23 cellular contexts compared by ENCODE assay signal in genomic region chrX:24471808-24472207, GRCh38. TPM values are rescaled to one million over a fixed set of nuclear protein-coding genes. Genes with fewer than 3 reads are reported as not detected.
DNase-seq lines count a peak whose midpoint lies in the region; ATAC-seq, FAIRE-seq and TF ChIP-seq lines count a peak whose summit lies in the region.
"Had no signal": no experiment of that assay in that cellular context is flagged by ENCODE, and none has a peak within 500 bp of the region (broad histone marks: within the 10 kb centered on the region; RNA-seq: fewer than 3 reads in every experiment).

No MANE protein-coding gene starts in this region.

- H3K27ac Mint-ChIP-seq in activated naive CD4-positive, alpha-beta T cell treated with anti-CD3 and anti-CD28 coated beads for 36 hours: no peak overlapping the region
- H3K27ac Mint-ChIP-seq in activated T-helper 2 cell treated with anti-CD3 and anti-CD28 coated beads, Interferon-gamma antibody, Interleukin-2, Interleukin-4, amounts not matched to agents 10 μg/mL and 5 μg/mL and 100 μg/mL, durations not matched to agents 14 hours and 24 hours and 36 hours: peak overlapping the region; percentile 58
- H3K27ac Mint-ChIP-seq in stimulated activated effector memory CD8-positive, alpha-beta T cell treated with anti-CD3 and anti-CD28 coated beads, Interleukin-12 subunit alpha, Interleukin-12 subunit beta, amount 100 ng/mL, for 72 hours: peak overlapping the region; percentile 6
- H3K27ac Mint-ChIP-seq: nephron progenitor cell; stimulated activated naive B cell treated with anti-CD40 and anti-IgM and Interleukin-4, amounts not matched to agents 10 μg/mL and 1 μg/mL and 100 μg/mL, for 72 hours had no signal

- H3K4me3 ChIP-seq in A673 (ENCODE audit: low read depth, low read length, poor library complexity, severe bottlenecking): no peak overlapping the region
- H3K4me3 ChIP-seq: adrenal gland, tibial nerve had no signal

- peak overlapping the region; percentile 53 for H3K4me3 Mint-ChIP-seq in activated naive CD4-positive, alpha-beta T cell treated with anti-CD3 and anti-CD28 coated beads for 36 hours
- peak overlapping the region; percentile 27 for H3K4me3 Mint-ChIP-seq in activated T-helper 2 cell treated with anti-CD3 and anti-CD28 coated beads, Interferon-gamma antibody, Interleukin-2, Interleukin-4, amounts not matched to agents 10 μg/mL and 5 μg/mL and 100 μg/mL, durations not matched to agents 14 hours and 24 hours and 36 hours (ENCODE audit: low read depth)
- H3K4me3 Mint-ChIP-seq in stimulated activated effector memory CD8-positive, alpha-beta T cell treated with anti-CD3 and anti-CD28 coated beads, Interleukin-12 subunit alpha, Interleukin-12 subunit beta, amount 100 ng/mL, for 72 hours: peak overlapping the region; percentile 30
- H3K4me3 Mint-ChIP-seq: nephron progenitor cell; stimulated activated naive B cell treated with anti-CD40 and anti-IgM and Interleukin-4, amounts not matched to agents 10 μg/mL and 1 μg/mL and 100 μg/mL, for 72 hours had no signal

- H3K4me1 ChIP-seq in A673 (ENCODE audit: insufficient read depth, low read length, poor library complexity, severe bottlenecking): no peaks in the 10 kb centered on the region
- H3K4me1 ChIP-seq: adrenal gland, Caco-2 had no signal

- peaks cover 21% of the 10 kb centered on the region for H3K27me3 ChIP-seq in A673 (replicated peaks; ENCODE audit: insufficient read depth, low read depth, low read length, poor library complexity)
- H3K27me3 ChIP-seq: tibial nerve had no signal

- H3K27me3 Mint-ChIP-seq in activated naive CD4-positive, alpha-beta T cell treated with anti-CD3 and anti-CD28 coated beads for 36 hours (ENCODE audit: low read depth): no peaks in the 10 kb centered on the region
- H3K27me3 Mint-ChIP-seq in activated T-helper 2 cell treated with anti-CD3 and anti-CD28 coated beads, Interferon-gamma antibody, Interleukin-2, Interleukin-4, amounts not matched to agents 10 μg/mL and 5 μg/mL and 100 μg/mL, durations not matched to agents 14 hours and 24 hours and 36 hours (ENCODE audit: low read depth): no peaks in the 10 kb centered on the region
- H3K27me3 Mint-ChIP-seq: stimulated activated naive B cell treated with anti-CD40 and anti-IgM and Interleukin-4, amounts not matched to agents 10 μg/mL and 1 μg/mL and 100 μg/mL, for 72 hours had no signal

- no TSS peak for BruUV-seq in A673 (replicated peaks; lab: Mats Ljungman, UMichigan)

- TF ChIP-seq CTCF in A673 (conservative IDR thresholded peaks at IDR 0.05; ENCODE audit: low read depth, low read length): no peak

- no peak overlapping the region for H3K27ac ChIP-seq in A673 (ENCODE audit: low read depth, low read length, poor library complexity, severe bottlenecking)
- H3K27ac ChIP-seq: adrenal gland, KMS-11, tibial nerve had no signal

- no peak for DNase-seq in activated naive CD4-positive, alpha-beta T cell treated with anti-CD3 and anti-CD28 coated beads for 36 hours
- DNase-seq in activated naive CD4-positive, alpha-beta T cell treated with Interleukin-2 at 50 U/mL for 16 hours: no peak
- no peak for DNase-seq in activated T-helper 2 cell treated with anti-CD3 and anti-CD28 coated beads, Interferon-gamma antibody, Interleukin-2, Interleukin-4, amounts not matched to agents 10 μg/mL and 5 μg/mL and 100 μg/mL, durations not matched to agents 14 hours and 24 hours and 36 hours (ENCODE audit: low spot score)
- no peak for DNase-seq in stimulated activated effector memory CD8-positive, alpha-beta T cell treated with anti-CD3 and anti-CD28 coated beads, Interleukin-12 subunit alpha, Interleukin-12 subunit beta, amount 100 ng/mL, for 72 hours (ENCODE audit: low spot score in 2 of 2)
- DNase-seq in A673 (ENCODE audit: low spot score): no peak
- DNase-seq in NK-92 treated with Interleukin-12 subunit alpha and Interleukin-12 subunit beta, amount 100 ng/mL, for 24 hours (lab: John Stamatoyannopoulos, UW): no peak
- DNase-seq: activated CD8-positive, alpha-beta memory T cell treated with anti-CD3 and anti-CD28 coated beads, Interleukin-2, amount 50 U/mL, for 4 hours; adrenal gland; Caco-2; cortex of kidney; DND-41; NCI-H1048; NCI-H2029; NCI-H345; nephron progenitor cell; stimulated activated naive B cell treated with anti-CD40 and anti-IgM and Interleukin-4, amounts not matched to agents 10 μg/mL and 1 μg/mL and 100 μg/mL, for 72 hours had no signal

- peak; percentile 17 for FAIRE-seq in G401.6 (lab: Jason Lieb, UNC)
- FAIRE-seq: bronchial epithelial cell, endothelial cell of umbilical vein had no signal

- intact Hi-C loops in activated naive CD4-positive, alpha-beta T cell treated with anti-CD3 and anti-CD28 coated beads for 36 hours (cut with micrococcal nuclease): loop anchor here (10.0 kb wide), 2 partner anchors 447 to 807 kb away; partner anchors contain the start of genes KLHL15 and PRDX4
- intact Hi-C loops in activated T-helper 2 cell treated with anti-CD3 and anti-CD28 coated beads, Interferon-gamma antibody, Interleukin-2, Interleukin-4, amounts not matched to agents 10 μg/mL and 5 μg/mL and 100 μg/mL, durations not matched to agents 14 hours and 24 hours and 36 hours (cut with micrococcal nuclease): no loop called here
- intact Hi-C loops in A673 (cut with micrococcal nuclease; ENCODE audit: unreplicated experiment): no loop called here

- ATAC-seq in stimulated activated effector memory CD8-positive, alpha-beta T cell treated with anti-CD3 and anti-CD28 coated beads, Interleukin-12 subunit alpha, Interleukin-12 subunit beta, amount 100 ng/mL, for 72 hours: no peak
- ATAC-seq in HG03378 (IDR thresholded peaks at IDR 0.05; ENCODE audit: unreplicated experiment): no peak
- ATAC-seq: Panc1; stimulated activated naive B cell treated with anti-CD40 and anti-IgM and Interleukin-4, amounts not matched to agents 10 μg/mL and 1 μg/mL and 100 μg/mL, for 72 hours had no signal

- no peaks in the 10 kb centered on the region for H3K36me3 Mint-ChIP-seq in activated naive CD4-positive, alpha-beta T cell treated with anti-CD3 and anti-CD28 coated beads for 36 hours (ENCODE audit: low read depth)
- H3K36me3 Mint-ChIP-seq in activated T-helper 2 cell treated with anti-CD3 and anti-CD28 coated beads, Interferon-gamma antibody, Interleukin-2, Interleukin-4, amounts not matched to agents 10 μg/mL and 5 μg/mL and 100 μg/mL, durations not matched to agents 14 hours and 24 hours and 36 hours (ENCODE audit: low read depth): peaks cover 8% of the 10 kb centered on the region
- H3K36me3 Mint-ChIP-seq in stimulated activated effector memory CD8-positive, alpha-beta T cell treated with anti-CD3 and anti-CD28 coated beads, Interleukin-12 subunit alpha, Interleukin-12 subunit beta, amount 100 ng/mL, for 72 hours: peaks cover 5% of the 10 kb centered on the region
- H3K36me3 Mint-ChIP-seq: stimulated activated naive B cell treated with anti-CD40 and anti-IgM and Interleukin-4, amounts not matched to agents 10 μg/mL and 1 μg/mL and 100 μg/mL, for 72 hours had no signal

- peaks cover 69% of the 10 kb centered on the region for H3K4me1 Mint-ChIP-seq in activated naive CD4-positive, alpha-beta T cell treated with anti-CD3 and anti-CD28 coated beads for 36 hours (ENCODE audit: low read depth)
- peaks cover 48% of the 10 kb centered on the region for H3K4me1 Mint-ChIP-seq in activated T-helper 2 cell treated with anti-CD3 and anti-CD28 coated beads, Interferon-gamma antibody, Interleukin-2, Interleukin-4, amounts not matched to agents 10 μg/mL and 5 μg/mL and 100 μg/mL, durations not matched to agents 14 hours and 24 hours and 36 hours (ENCODE audit: low read depth)
- H3K4me1 Mint-ChIP-seq in stimulated activated effector memory CD8-positive, alpha-beta T cell treated with anti-CD3 and anti-CD28 coated beads, Interleukin-12 subunit alpha, Interleukin-12 subunit beta, amount 100 ng/mL, for 72 hours: peaks cover 35% of the 10 kb centered on the region

- no peaks in the 10 kb centered on the region for H3K36me3 ChIP-seq in A673 (ENCODE audit: insufficient read depth, low read length, poor library complexity, severe bottlenecking)
- H3K36me3 ChIP-seq: adrenal gland, tibial nerve had no signal

- no peaks in the 10 kb centered on the region for H3K9me3 ChIP-seq in A673 (ENCODE audit: low read depth, low read length, poor library complexity, severe bottlenecking)
- H3K9me3 ChIP-seq: adrenal gland, Caco-2, tibial nerve had no signal

- H3K9me3 Mint-ChIP-seq in activated naive CD4-positive, alpha-beta T cell treated with anti-CD3 and anti-CD28 coated beads for 36 hours: no peaks in the 10 kb centered on the region
- no peaks in the 10 kb centered on the region for H3K9me3 Mint-ChIP-seq in activated T-helper 2 cell treated with anti-CD3 and anti-CD28 coated beads, Interferon-gamma antibody, Interleukin-2, Interleukin-4, amounts not matched to agents 10 μg/mL and 5 μg/mL and 100 μg/mL, durations not matched to agents 14 hours and 24 hours and 36 hours
- no peaks in the 10 kb centered on the region for H3K9me3 Mint-ChIP-seq in stimulated activated effector memory CD8-positive, alpha-beta T cell treated with anti-CD3 and anti-CD28 coated beads, Interleukin-12 subunit alpha, Interleukin-12 subunit beta, amount 100 ng/mL, for 72 hours
- H3K9me3 Mint-ChIP-seq: nephron progenitor cell; stimulated activated naive B cell treated with anti-CD40 and anti-IgM and Interleukin-4, amounts not matched to agents 10 μg/mL and 1 μg/mL and 100 μg/mL, for 72 hours had no signal

- CTCF ChIA-PET in activated naive CD4-positive, alpha-beta T cell treated with anti-CD3 and anti-CD28 coated beads for 36 hours (lab: Charles Lee): interaction anchor here (1.1 kb wide), 1 partner anchor 28 kb away, joined by 7 read pairs; no protein-coding TSS in a partner anchor
- CTCF ChIA-PET in A673 (lab: Charles Lee): no interaction called here

- POLR2A ChIA-PET in A673 (lab: Charles Lee; ENCODE audit: low non-redundant PET): no interaction called here

RNA-seq across cellular contexts. Expression of gene PDK3, which starts 6.7 kb away (rescaled TPM):
- 10 to 100 TPM; 31.7 to 32.3 TPM for total RNA-seq in activated naive CD4-positive, alpha-beta T cell treated with anti-CD3 and anti-CD28 coated beads for 36 hours
- total RNA-seq in activated T-helper 2 cell treated with anti-CD3 and anti-CD28 coated beads, Interferon-gamma antibody, Interleukin-2, Interleukin-4, amounts not matched to agents 10 μg/mL and 5 μg/mL and 100 μg/mL, durations not matched to agents 14 hours and 24 hours and 36 hours: 24.6 and 26.4 TPM in 2 replicates
- 6.6 and 7.2 TPM in 2 replicates for total RNA-seq in A673 (2021)
